In genomic region chr7:130908345-130909160, GRCh38 we compare ENCODE assay signal across 9 cellular contexts.
A peak's percentile ranks its signal among the peaks of the same experiment; 100 is the strongest.
DNase-seq lines count a peak whose midpoint lies in the region; ATAC-seq, FAIRE-seq and TF ChIP-seq lines count a peak whose summit lies in the region.
"Had no signal": no experiment of that assay in that cellular context is flagged by ENCODE, and none has a peak within 500 bp of the region (broad histone marks: within the 10 kb centered on the region; RNA-seq: fewer than 3 reads in every experiment).

No MANE protein-coding gene starts in this region.

- peaks cover 5% of the 10 kb centered on the region; the same call in 2 of the 3 replicates for H3K79me2 ChIP-seq in K562 (ENCODE audit: control insufficient read depth, insufficient read depth, low read length)

- intact Hi-C loops in K562 (cut with micrococcal nuclease), result no loop called here
- intact Hi-C loops in naive thymus-derived CD4-positive, alpha-beta T cell (cut with micrococcal nuclease), result no loop called here

- H3K4me3 ChIP-seq in BJ (ENCODE audit: low read depth, low read length) (peak overlapping the region; percentile 70), K562 (no peak overlapping the region)
- no peak overlapping the region for H3K4me3 ChIP-seq in naive thymus-derived CD4-positive, alpha-beta T cell (ENCODE audit: low read length)

- H3K9me3 Mint-ChIP-seq in naive thymus-derived CD4-positive, alpha-beta T cell, result no peaks in the 10 kb centered on the region

- POLR2A ChIA-PET in BJ (lab: Charles Lee), result interaction anchor here (0.6 kb wide), 1 partner anchor 100 kb away, joined by 8 read pairs; no protein-coding TSS in a partner anchor
- POLR2A ChIA-PET in K562 (lab: Yijun Ruan, JAX), result interaction anchor here (0.7 to 1.5 kb wide), 3 partner anchors 10 to 691 kb away, joined by 3 to 4 read pairs (median 4); no protein-coding TSS in a partner anchor
- POLR2A ChIA-PET in naive thymus-derived CD4-positive, alpha-beta T cell (lab: Charles Lee), result interaction anchor here (0.7 kb wide), 1 partner anchor 111 kb away, joined by 3 read pairs; no protein-coding TSS in a partner anchor

- H3K36me3 Mint-ChIP-seq in naive thymus-derived CD4-positive, alpha-beta T cell, result peaks cover 4 to 36% (median 4%) of the 10 kb centered on the region in 5 donors

- FAIRE-seq in K562 (lab: Jason Lieb, UNC), result no peak

- in situ Hi-C loops in K562 (cut with MboI), result no loop called here

- 87% methylated on average over 8 of the region's 11 CpGs for WGBS in K562 (ENCODE audit: insufficient coverage, low coverage, missing lambda C conversion rate)

- H2AFZ ChIP-seq in K562 (ENCODE audit: low read depth, low read length), result no peak overlapping the region

- peak overlapping the region in 5 of 9 donors; percentile 2 to 90 (median 49) for H3K27ac Mint-ChIP-seq in naive thymus-derived CD4-positive, alpha-beta T cell

- H3K9me1 ChIP-seq in K562 (ENCODE audit: control insufficient read depth, insufficient read depth, low read length), result no peaks in the 10 kb centered on the region

- peaks cover 11 to 47% of the 10 kb centered on the region in 2 experiments for H3K4me1 ChIP-seq in K562 (replicated peaks in 1 of 2; ENCODE audit: control insufficient read depth in 2 of 2, insufficient read depth in 2 of 2, low read length in 2 of 2)
- peaks cover 30 to 40% of the 10 kb centered on the region in 2 donors for H3K4me1 ChIP-seq in naive thymus-derived CD4-positive, alpha-beta T cell (ENCODE audit: control insufficient read depth in 2 of 2, insufficient read depth in 2 of 2, low read length in 2 of 2)

- CTCF ChIA-PET in BJ (lab: Yijun Ruan, JAX), result interaction anchor here (0.9 to 2.3 kb wide), 4 partner anchors 12 to 132 kb away, joined by 4 to 9 read pairs (median 4); no protein-coding TSS in a partner anchor
- CTCF ChIA-PET in K562 (lab: Yijun Ruan, JAX; ENCODE audit: low intra/inter-chr PET ratio), result no interaction called here
- CTCF ChIA-PET in naive thymus-derived CD4-positive, alpha-beta T cell (lab: Charles Lee), result interaction anchor here (0.7 kb wide), 1 partner anchor 990 kb away, joined by 3 read pairs; no protein-coding TSS in a partner anchor

- H3K27me3 ChIP-seq in BJ (ENCODE audit: control insufficient read depth, insufficient read depth, low read length), result no peaks in the 10 kb centered on the region
- H3K27me3 ChIP-seq in K562 (ENCODE audit: control insufficient read depth in 2 of 2, insufficient read depth in 2 of 2, low read length in 2 of 2), result no peaks in the 10 kb centered on the region
- H3K27me3 ChIP-seq in naive thymus-derived CD4-positive, alpha-beta T cell (ENCODE audit: control insufficient read depth in 2 of 2, insufficient read depth in 2 of 2, low read length in 2 of 2), result no peaks in the 10 kb centered on the region

- H3K4me1 Mint-ChIP-seq in naive thymus-derived CD4-positive, alpha-beta T cell, result peaks cover 40 to 75% (median 71%) of the 10 kb centered on the region in 7 donors

- H3K4me2 ChIP-seq in K562 (ENCODE audit: insufficient read depth, low read length), result no peak overlapping the region

- DNase-seq in BJ (ENCODE audit: low read depth) (no peak), HT-29 (ENCODE audit: low spot score) (peak; percentile 51), K562 (ENCODE audit: extremely low read depth in 1 of 4, low spot score in 3 of 4) (no peak), DMS 273 (lab: John Stamatoyannopoulos, UW; ENCODE audit: unreplicated experiment) (no peak), T1000 (lab: John Stamatoyannopoulos, UW) (no peak), caudate nucleus (lab: John Stamatoyannopoulos, UW) (no peak)
- no peak for DNase-seq in naive thymus-derived CD4-positive, alpha-beta T cell
- DNase-seq: stimulated activated CD4-positive, alpha-beta T cell treated with anti-CD3 and anti-CD28 coated beads, Interleukin-1b, Interleukin-23, amount 100 ng/mL, for 48 hours had no signal

- no peaks in the 10 kb centered on the region for H3K27me3 Mint-ChIP-seq in naive thymus-derived CD4-positive, alpha-beta T cell

- peak overlapping the region in 3 of 10 donors; percentile 12 to 45 (median 17) for H3K4me3 Mint-ChIP-seq in naive thymus-derived CD4-positive, alpha-beta T cell

- no peaks in the 10 kb centered on the region for H4K20me1 ChIP-seq in K562 (replicated peaks; ENCODE audit: control insufficient read depth, insufficient read depth, low read length)

- TF ChIP-seq EP300 in K562 (IDR thresholded peaks at IDR 0.05; ENCODE audit: low read length), result no peak

- TF ChIP-seq POLR2A in K562 (conservative IDR thresholded peaks at IDR 0.05), result no peak

- no peak overlapping the region for H3K9ac ChIP-seq in K562 (ENCODE audit: insufficient read depth in 1 of 2, low read depth in 2 of 2, low read length in 2 of 2)

- H3K27ac ChIP-seq in K562 (ENCODE audit: extremely low read depth, low read depth, low read length), result no peak overlapping the region
- H3K27ac ChIP-seq in naive thymus-derived CD4-positive, alpha-beta T cell (ENCODE audit: low read depth, low read length), result no peak overlapping the region
- no peak overlapping the region for H3K27ac ChIP-seq in caudate nucleus (ENCODE audit: low read depth, low read length)

- H3K36me3 ChIP-seq in BJ (ENCODE audit: control insufficient read depth, insufficient read depth, low read length) (peaks cover 10% of the 10 kb centered on the region), K562 (ENCODE audit: control insufficient read depth, insufficient read depth, low read length) (no peaks in the 10 kb centered on the region)
- peaks cover 0 to 7% (median 0%) of the 10 kb centered on the region in 3 experiments for H3K36me3 ChIP-seq in naive thymus-derived CD4-positive, alpha-beta T cell (ENCODE audit: control insufficient read depth in 2 of 3, insufficient read depth in 3 of 3, low read length in 3 of 3)

- ATAC-seq in K562 (no peak), GM21447 (IDR thresholded peaks at IDR 0.05; ENCODE audit: unreplicated experiment) (no peak)
- ATAC-seq in naive thymus-derived CD4-positive, alpha-beta T cell, result no peak

- no peak for TF ChIP-seq RAD21 in K562 (CRISPR knock-in tag; conservative IDR thresholded peaks at IDR 0.05 in 1 of 2, IDR thresholded peaks at IDR 0.05 in 1 of 2)

- no peaks in the 10 kb centered on the region for H3K9me3 ChIP-seq in K562 (replicated peaks; ENCODE audit: control insufficient read depth, insufficient read depth, low read depth, low read length)
- no peaks in the 10 kb centered on the region for H3K9me3 ChIP-seq in naive thymus-derived CD4-positive, alpha-beta T cell (ENCODE audit: control insufficient read depth in 2 of 3, low read length in 3 of 3)

- TF ChIP-seq CTCF in BJ (IDR thresholded peaks at IDR 0.05; ENCODE audit: insufficient read depth, low read depth, low read length), result no peak
- no peak for TF ChIP-seq CTCF in K562 (IDR thresholded peaks at IDR 0.05 in 2 of 3, conservative IDR thresholded peaks at IDR 0.05 in 1 of 3; ENCODE audit: insufficient read depth in 2 of 3, low read depth in 1 of 3, low read length in 3 of 3)

- no TSS peak for BruUV-seq in K562 (replicated peaks; lab: Mats Ljungman, UMichigan)

TF ChIP-seq in K562, 482 proteins besides CTCF, POLR2A, EP300 and RAD21 (continues in another document):
- peak; percentile 98 for TF ChIP-seq C11orf30 (IDR thresholded peaks at IDR 0.05; ENCODE audit: low read depth)
- TF ChIP-seq IRF9 (tag; IDR thresholded peaks at IDR 0.05), result no peak
